23 cellular contexts compared by ENCODE assay signal in genomic region chr4:159344877-159345276, GRCh38.
"Had no signal": no experiment of that assay in that cellular context is flagged by ENCODE, and none has a peak within 500 bp of the region (broad histone marks: within the 10 kb centered on the region; RNA-seq: fewer than 3 reads in every experiment).

No MANE protein-coding gene starts in this region.

- H3K4me1 ChIP-seq: parathyroid adenoma, spleen, testis, thyroid gland, transverse colon, upper lobe of right lung had no signal

- ATAC-seq: left lobe of liver; naive thymus-derived CD8-positive, alpha-beta T cell; sciatic nerve; stimulated activated effector memory CD8-positive, alpha-beta T cell treated with anti-CD3 and anti-CD28 coated beads, Interleukin-12 subunit alpha, Interleukin-12 subunit beta, amount 100 ng/mL, for 72 hours; stimulated activated naive CD8-positive, alpha-beta T cell treated with anti-CD3 and anti-CD28 coated beads, Interleukin-15, amount 100 ng/mL, for 72 hours; upper lobe of right lung had no signal

- H3K27ac ChIP-seq: parathyroid adenoma, psoas muscle, spleen, testis, thyroid gland, transverse colon, upper lobe of right lung had no signal

- H3K9ac ChIP-seq: parathyroid adenoma had no signal

- H3K9me3 ChIP-seq: psoas muscle, spleen, testis, thyroid gland, transverse colon, upper lobe of right lung had no signal

- H3K4me3 ChIP-seq: lung, psoas muscle, spleen, testis, thyroid gland, transverse colon, upper lobe of right lung had no signal

- DNase-seq: glutamatergic neuron; hippocampal formation; kidney glomerular epithelial cell; left cardiac atrium; mesendoderm; naive thymus-derived CD8-positive, alpha-beta T cell; nucleus accumbens; psoas muscle; small intestine; spleen; stimulated activated CD4-positive, alpha-beta T cell treated with anti-CD3 and anti-CD28 coated beads, Interleukin-4, amount 100 ng/mL, for 24 hours; stimulated activated naive CD4-positive, alpha-beta T cell; stimulated activated naive CD8-positive, alpha-beta T cell treated with anti-CD3 and anti-CD28 coated beads, Interleukin-15, amount 100 ng/mL, for 72 hours; substantia nigra; testis; thyroid gland; transverse colon; upper lobe of right lung had no signal

- H3K27me3 ChIP-seq: spleen, testis, thyroid gland, transverse colon, upper lobe of right lung had no signal
